Comparison of ENCODE assay signal across 9 cellular contexts in the genomic region with DNA sequence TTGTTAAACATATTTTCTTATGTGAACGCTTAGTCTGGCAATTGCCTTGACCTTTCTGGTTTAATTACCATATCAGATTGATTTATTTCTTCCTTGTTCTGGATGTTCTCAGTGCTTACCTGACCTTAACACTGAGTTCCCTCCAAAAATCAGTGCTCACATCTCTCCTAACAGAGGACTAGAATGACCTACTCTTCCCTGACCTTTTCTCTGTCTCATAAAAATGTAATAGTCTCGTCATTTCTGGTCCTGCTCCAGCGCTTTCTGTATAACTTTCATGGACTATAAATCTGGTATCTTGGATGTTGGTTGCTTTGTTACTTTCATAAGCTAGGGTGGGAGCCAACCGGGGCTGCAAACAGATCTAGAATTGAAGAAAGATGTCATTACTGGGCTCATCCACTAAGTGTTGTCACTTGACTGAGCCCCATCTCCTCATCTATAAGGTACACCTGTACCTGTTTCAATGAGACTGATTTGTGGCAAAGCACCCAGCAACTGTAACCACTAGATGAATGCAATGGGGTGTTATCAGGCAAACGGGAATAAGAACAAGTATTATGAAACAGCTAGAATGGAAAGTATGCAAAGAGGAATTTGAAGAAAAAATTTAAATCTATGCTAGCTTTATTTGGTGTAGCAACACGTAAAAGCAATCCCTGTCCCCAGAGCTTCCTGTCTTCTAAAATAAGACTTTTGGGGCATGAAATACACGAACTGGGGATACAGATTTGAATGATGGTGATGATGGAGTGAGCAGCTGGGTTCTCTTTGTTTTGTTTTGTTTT. TPM values are rescaled to one million over a fixed set of nuclear protein-coding genes. Genes with fewer than 3 reads are reported as not detected.
DNase-seq lines count a peak whose midpoint lies in the region; ATAC-seq, FAIRE-seq and TF ChIP-seq lines count a peak whose summit lies in the region.
"Had no signal": no experiment of that assay in that cellular context is flagged by ENCODE, and none has a peak within 500 bp of the region (broad histone marks: within the 10 kb centered on the region; RNA-seq: fewer than 3 reads in every experiment).

No MANE protein-coding gene starts in this region.

- no peaks in the 10 kb centered on the region for H3K27me3 ChIP-seq in pancreas

- in situ Hi-C loops in ACHN (cut with HindIII; ENCODE audit: low pct_ligation_motif_present, low pct_unique_long_range_greater_than_20kb, low sequenced_read_pairs): no loop called here

- peak overlapping the region; percentile 28 for H3K27ac Mint-ChIP-seq in endothelial cell (ENCODE audit: unreplicated experiment)
- peak overlapping the region; percentile 33 for H3K27ac Mint-ChIP-seq in progenitor cell of endocrine pancreas
- H3K27ac Mint-ChIP-seq in activated naive CD4-positive, alpha-beta T cell treated with anti-CD3 and anti-CD28 coated beads for 36 hours: no peak overlapping the region
- H3K27ac Mint-ChIP-seq: activated B cell treated with CpG ODN at 0.5 μM for 24 hours had no signal

- H3K36me3 Mint-ChIP-seq in endothelial cell (ENCODE audit: low read depth, unreplicated experiment): peaks cover 25% of the 10 kb centered on the region
- H3K36me3 Mint-ChIP-seq in progenitor cell of endocrine pancreas (ENCODE audit: insufficient read depth): peaks cover 9% of the 10 kb centered on the region
- no peaks in the 10 kb centered on the region for H3K36me3 Mint-ChIP-seq in activated naive CD4-positive, alpha-beta T cell treated with anti-CD3 and anti-CD28 coated beads for 36 hours (ENCODE audit: low read depth)

- ATAC-seq in pancreas: no peak
- ATAC-seq in GM21576 (IDR thresholded peaks at IDR 0.05; ENCODE audit: unreplicated experiment): no peak

- no peak for FAIRE-seq in pancreas (lab: Jason Lieb, UNC)

- no peaks in the 10 kb centered on the region for H3K9me3 ChIP-seq in ES-I3 (ENCODE audit: control insufficient read depth, insufficient read depth, low read length)
- no peaks in the 10 kb centered on the region for H3K9me3 ChIP-seq in pancreas

- WGBS in pancreas, 2 donors: 66 to 68% methylated on average over 7 of the region's 7 CpGs

- H3K4me1 ChIP-seq in ES-I3 (ENCODE audit: insufficient read depth, low read length): peaks cover 30% of the 10 kb centered on the region
- peaks cover 0 to 5% (median 2%) of the 10 kb centered on the region in 3 donors for H3K4me1 ChIP-seq in pancreas

- H3K36me3 ChIP-seq in ES-I3 (ENCODE audit: insufficient read depth, low read length) (peaks cover 3% of the 10 kb centered on the region; the same call in 1 of the 2 replicates), pancreas (no peaks in the 10 kb centered on the region)

- peaks cover 68% of the 10 kb centered on the region for H3K4me1 Mint-ChIP-seq in endothelial cell (ENCODE audit: unreplicated experiment)
- peaks cover 46% of the 10 kb centered on the region for H3K4me1 Mint-ChIP-seq in progenitor cell of endocrine pancreas (ENCODE audit: low read depth)
- H3K4me1 Mint-ChIP-seq in activated naive CD4-positive, alpha-beta T cell treated with anti-CD3 and anti-CD28 coated beads for 36 hours (ENCODE audit: low read depth): peaks cover 39% of the 10 kb centered on the region

- 0 out of 2 replicates have a peak overlapping the region, but pooled peaks have one; percentile 54 for H3K9ac ChIP-seq in ES-I3 (ENCODE audit: low read depth, low read length)

- no peak for TF ChIP-seq CTCF in endothelial cell (IDR thresholded peaks at IDR 0.05; ENCODE audit: unreplicated experiment)
- no peak for TF ChIP-seq CTCF in progenitor cell of endocrine pancreas (IDR thresholded peaks at IDR 0.05; ENCODE audit: unreplicated experiment)
- TF ChIP-seq CTCF in pancreas (IDR thresholded peaks at IDR 0.05): no peak

- DNase-seq in NCI-H69 (lab: John Stamatoyannopoulos, UW) (peak; percentile 14), endothelial cell (ENCODE audit: low spot score) (no peak), progenitor cell of endocrine pancreas (ENCODE audit: low spot score, unreplicated experiment) (no peak), pancreas (no peak), ACHN (no peak)
- DNase-seq in activated naive CD4-positive, alpha-beta T cell treated with anti-CD3 and anti-CD28 coated beads for 36 hours: no peak
- DNase-seq: activated B cell treated with CpG ODN at 0.5 μM for 24 hours had no signal

- H3K4me3 ChIP-seq in pancreas: no peak overlapping the region

- peak overlapping the region; percentile 98 for H3K4me3 Mint-ChIP-seq in endothelial cell (ENCODE audit: unreplicated experiment)
- H3K4me3 Mint-ChIP-seq in progenitor cell of endocrine pancreas (ENCODE audit: low read depth): peak overlapping the region; percentile 94
- no peak overlapping the region for H3K4me3 Mint-ChIP-seq in activated naive CD4-positive, alpha-beta T cell treated with anti-CD3 and anti-CD28 coated beads for 36 hours

- CTCF ChIA-PET in activated naive CD4-positive, alpha-beta T cell treated with anti-CD3 and anti-CD28 coated beads for 36 hours (lab: Charles Lee): interaction anchor here (0.5 to 1.7 kb wide), 3 partner anchors 16 to 457 kb away, joined by 3 to 7 read pairs (median 3); no protein-coding TSS in a partner anchor

- H3K9me3 Mint-ChIP-seq in endothelial cell (ENCODE audit: unreplicated experiment) (no peaks in the 10 kb centered on the region), progenitor cell of endocrine pancreas (ENCODE audit: low read depth) (no peaks in the 10 kb centered on the region)
- no peaks in the 10 kb centered on the region for H3K9me3 Mint-ChIP-seq in activated naive CD4-positive, alpha-beta T cell treated with anti-CD3 and anti-CD28 coated beads for 36 hours
- H3K9me3 Mint-ChIP-seq: activated B cell treated with CpG ODN at 0.5 μM for 24 hours had no signal

- intact Hi-C loops in pancreas (cut with DNase I): no loop called here
- intact Hi-C loops in activated naive CD4-positive, alpha-beta T cell treated with anti-CD3 and anti-CD28 coated beads for 36 hours (cut with micrococcal nuclease): no loop called here

- H3K27me3 Mint-ChIP-seq in endothelial cell (ENCODE audit: unreplicated experiment) (peaks cover 21% of the 10 kb centered on the region), progenitor cell of endocrine pancreas (no peaks in the 10 kb centered on the region)
- H3K27me3 Mint-ChIP-seq in activated naive CD4-positive, alpha-beta T cell treated with anti-CD3 and anti-CD28 coated beads for 36 hours (ENCODE audit: low read depth): peaks cover 42% of the 10 kb centered on the region

- no peak overlapping the region for H3K27ac ChIP-seq in pancreas

RNA-seq across cellular contexts. Expression of a gene that starts 2.4 kb away (rescaled TPM):
- 682 TPM for total RNA-seq in endothelial cell (ENCODE audit: unreplicated experiment)
- total RNA-seq in progenitor cell of endocrine pancreas: 399 and 402 TPM in 2 replicates
- 10 to 100 TPM in 2 of 6 donors, 1 to 10 TPM in 4; 1.7 to 20.5 (median 5.5) TPM for total RNA-seq in pancreas
- 10 to 100 TPM in 1 of 2 donors, 1 to 10 TPM in 1; 8.4 to 21.3 TPM for polyA plus RNA-seq in pancreas
- total RNA-seq in activated naive CD4-positive, alpha-beta T cell treated with anti-CD3 and anti-CD28 coated beads for 36 hours: 10 to 100 TPM; 32.1 to 34.1 TPM

RNA-seq across cellular contexts. Expression of a gene that starts 13.7 kb away (rescaled TPM):
- total RNA-seq in endothelial cell (ENCODE audit: unreplicated experiment) (102 TPM), progenitor cell of endocrine pancreas (114 and 121 TPM in 2 replicates), pancreas (10 to 100 TPM in 1 of 6 donors, 1 to 10 TPM in 5; 2.3 to 15.1 (median 5.7) TPM)
- polyA plus RNA-seq in pancreas: 1 to 10 TPM; 4.2 to 5.5 TPM
- 10 to 100 TPM; 12.1 to 12.8 TPM for total RNA-seq in activated naive CD4-positive, alpha-beta T cell treated with anti-CD3 and anti-CD28 coated beads for 36 hours

RNA-seq across cellular contexts. Expression of a gene that starts 37.8 kb away (rescaled TPM):
- 22.0 TPM for total RNA-seq in endothelial cell (ENCODE audit: unreplicated experiment)
- 34.4 and 36.6 TPM in 2 replicates for total RNA-seq in progenitor cell of endocrine pancreas
- 1 to 10 TPM; 2.3 to 7.3 (median 5.2) TPM for total RNA-seq in pancreas
- polyA plus RNA-seq in pancreas: 1 to 10 TPM; 2.5 to 4.8 TPM
- total RNA-seq in activated naive CD4-positive, alpha-beta T cell treated with anti-CD3 and anti-CD28 coated beads for 36 hours: 10 to 100 TPM; 74.7 to 75.9 TPM

RNA-seq across cellular contexts. Expression of a gene that starts 38.1 kb away (rescaled TPM):
- total RNA-seq in endothelial cell (ENCODE audit: unreplicated experiment): 125 TPM
- 175 and 185 TPM in 2 replicates for total RNA-seq in progenitor cell of endocrine pancreas
- total RNA-seq in pancreas: 100 to 1,000 TPM in 2 of 6 donors, 10 to 100 TPM in 4; 69.8 to 108 (median 94.4) TPM
- 100 to 1,000 TPM in 1 of 2 donors, 10 to 100 TPM in 1; 87.4 to 171 TPM for polyA plus RNA-seq in pancreas
- total RNA-seq in activated naive CD4-positive, alpha-beta T cell treated with anti-CD3 and anti-CD28 coated beads for 36 hours: 100 to 1,000 TPM; 166 to 167 TPM

Comparison
In these comparisons a context has a peak if more than half of its experiments do, and no peak if none do; other contexts are left out.
1. RNA of a gene that starts 2.4 kb away (total RNA-seq): 682 TPM in endothelial cell (single experiment) and 399 to 402 TPM in progenitor cell of endocrine pancreas; 32.1 to 34.1 TPM in activated naive CD4-positive, alpha-beta T cell treated with anti-CD3 and anti-CD28 coated beads for 36 hours and 1.7 to 20.5 TPM in pancreas; every median in the first group is over 10 times any median in the second.